Comparison of ENCODE assay signal across 8 cellular contexts in the genomic region with DNA sequence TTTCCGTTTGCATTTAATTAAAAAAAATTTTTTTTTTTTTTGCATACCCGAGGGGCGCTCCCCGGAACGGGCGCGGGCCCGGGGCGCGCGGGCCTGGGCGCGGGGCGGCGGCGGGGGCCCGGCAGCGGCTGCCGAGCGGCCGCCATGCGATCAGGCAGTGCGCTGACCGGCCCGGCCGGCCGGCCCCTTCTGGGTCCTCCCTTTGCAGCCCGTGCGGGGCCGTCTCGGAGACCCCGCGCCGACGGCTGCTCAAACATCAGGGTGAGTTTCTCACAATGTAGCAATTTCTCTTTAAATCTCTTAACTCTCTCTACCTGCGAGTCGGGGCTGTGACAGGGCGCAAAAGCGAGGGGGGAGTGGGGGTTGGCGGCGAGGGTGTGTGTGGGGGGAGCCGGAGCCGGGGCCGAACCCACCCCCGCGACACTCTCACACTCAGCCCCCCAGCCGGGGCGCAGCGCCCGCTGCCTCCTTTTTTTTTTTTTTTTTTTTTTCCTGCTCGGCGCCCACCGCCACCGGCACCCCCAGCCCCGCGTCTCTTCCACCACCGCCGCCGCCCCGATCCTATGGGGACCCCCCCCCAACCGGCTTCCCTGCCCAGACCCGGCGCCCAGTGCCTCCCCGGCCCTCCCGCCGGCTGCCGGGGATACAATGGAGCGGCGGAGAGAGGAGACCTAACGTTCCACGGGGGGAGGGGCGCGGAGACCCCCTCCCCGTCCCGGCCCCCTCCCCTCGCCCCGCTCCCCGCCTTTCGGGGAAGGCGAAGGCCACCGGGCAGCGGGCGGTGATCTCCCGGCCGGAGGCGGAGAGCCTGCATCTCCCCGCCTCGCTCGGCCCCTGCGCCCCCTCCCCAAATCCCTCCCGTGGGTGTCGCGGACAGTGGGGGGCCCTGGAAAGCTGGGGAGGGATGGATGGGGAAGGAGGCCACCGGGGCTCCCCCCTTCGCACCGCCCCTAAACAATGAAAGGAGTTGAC. TPM values are rescaled to one million over a fixed set of nuclear protein-coding genes. Genes with fewer than 3 reads are reported as not detected.
DNase-seq lines count a peak whose midpoint lies in the region; ATAC-seq and TF ChIP-seq lines count a peak whose summit lies in the region.

A gene (plus strand): TSS at position 227 of the 972 bp plus-strand sequence. CDS start 64,441 bp downstream, outside the sequence.

- TF ChIP-seq POLR2A in stomach (IDR thresholded peaks at IDR 0.05) = no peak

- peak within 1 kb of the TSS; percentile 99 for H3K27ac Mint-ChIP-seq in neural progenitor cell

- peak within 1 kb of the TSS; percentile 82 for H2AFZ ChIP-seq in neural progenitor cell (replicated peaks)

- H3K4me1 ChIP-seq in SJCRH30 (no peaks in the 10 kb centered on the region; the same call in 1 of the 2 replicates), neural progenitor cell (peaks cover 28% of the 10 kb centered on the region), stomach (peaks cover 35 to 54% (median 46%) of the 10 kb centered on the region in 4 donors)

- peaks cover 3% of the 10 kb centered on the region for H3K36me3 Mint-ChIP-seq in neural progenitor cell

- H3F3A ChIP-seq in neural progenitor cell (ENCODE audit: low read depth) = peaks cover 40% of the 10 kb centered on the region

- H3K9me3 ChIP-seq in SJCRH30 (replicated peaks) = no peaks in the 10 kb centered on the region
- H3K9me3 ChIP-seq in neural progenitor cell (ENCODE audit: low read depth) = no peaks in the 10 kb centered on the region
- no peaks in the 10 kb centered on the region for H3K9me3 ChIP-seq in stomach

- peak; percentile 41 for ATAC-seq in GM21786 (IDR thresholded peaks at IDR 0.05; ENCODE audit: unreplicated experiment)

- no peak for TF ChIP-seq EP300 in stomach (IDR thresholded peaks at IDR 0.05)

- peaks cover 33% of the 10 kb centered on the region for H3K4me1 Mint-ChIP-seq in neural progenitor cell

- peaks cover 2% of the 10 kb centered on the region for H3K27me3 Mint-ChIP-seq in neural progenitor cell (ENCODE audit: insufficient read depth, low read depth)

- H3K9me3 Mint-ChIP-seq in neural progenitor cell = no peaks in the 10 kb centered on the region

- H3K36me3 ChIP-seq in SJCRH30 (no peaks in the 10 kb centered on the region), neural progenitor cell (no peaks in the 10 kb centered on the region), stomach (peaks cover 0 to under 1% (median 0%) of the 10 kb centered on the region in 4 donors)

- peak; percentile 87 for DNase-seq in Daoy (ENCODE audit: low read depth)
- DNase-seq in Kasumi-1 (lab: John Stamatoyannopoulos, UW) = peak; percentile 60 to 70
- DNase-seq in SJCRH30 = peak; percentile 78 to 84
- peak; percentile 48 to 83 (median 58) for DNase-seq in activated naive CD4-positive, alpha-beta T cell (lab: John Stamatoyannopoulos, UW)
- peak; percentile 70 for DNase-seq in foreskin melanocyte
- peak; percentile 95 for DNase-seq in neural progenitor cell (ENCODE audit: low spot score)
- peak; percentile 87 for DNase-seq in stomach

- intact Hi-C loops in stomach (cut with DNase I; ENCODE audit: low total_unique reads) = no loop called here

- peak within 1 kb of the TSS; percentile 84 for H3K9ac ChIP-seq in neural progenitor cell

- no peak for TF ChIP-seq CTCF in neural progenitor cell (IDR thresholded peaks at IDR 0.05)
- no peak for TF ChIP-seq CTCF in stomach (IDR thresholded peaks at IDR 0.05)

- H3K27ac ChIP-seq in SJCRH30 (peak within 1 kb of the TSS; percentile 78), neural progenitor cell (peak within 1 kb of the TSS; percentile 89), stomach (peak within 1 kb of the TSS; percentile 95 to 99 (median 99))

- peak within 1 kb of the TSS; percentile 99 for H3K4me3 ChIP-seq in SJCRH30
- H3K4me3 ChIP-seq in neural progenitor cell = peak within 1 kb of the TSS; percentile 94
- H3K4me3 ChIP-seq in stomach = peak within 1 kb of the TSS; percentile 83 to 98 (median 90)

- H3K27me3 ChIP-seq in SJCRH30 = no peaks in the 10 kb centered on the region
- H3K27me3 ChIP-seq in neural progenitor cell = no peaks in the 10 kb centered on the region
- no peaks in the 10 kb centered on the region for H3K27me3 ChIP-seq in stomach

- peaks cover 69% of the 10 kb centered on the region for H3K79me2 ChIP-seq in neural progenitor cell (ENCODE audit: low read depth)

- 0 to 1% (median 1%) methylated on average over 32 to 91 of the region's 96 CpGs for WGBS in stomach, 5 donors

- H4K20me1 ChIP-seq in neural progenitor cell (ENCODE audit: low read depth) = peaks cover 59% of the 10 kb centered on the region

- peak within 1 kb of the TSS; percentile 98 for H3K4me3 Mint-ChIP-seq in neural progenitor cell

- peak within 1 kb of the TSS; percentile 94 for H3K4me2 ChIP-seq in neural progenitor cell

RNA-seq across cellular contexts. Expression of the gene that starts here (rescaled TPM):
- 0.89 and 8.5 TPM in 2 replicates for total RNA-seq in Daoy (2014; rRNA removed; shearing (Covaris generic))
- 0.95 and 3.9 TPM in 2 replicates for total RNA-seq in SJCRH30 (2014; rRNA removed; shearing (Covaris generic))
- total RNA-seq in neural progenitor cell (ENCODE audit: low replicate concordance) (6.4 and 15.6 TPM in 2 replicates), stomach (10 to 100 TPM in 4 of 5 donors, 1 to 10 TPM in 1; 8.3 to 13.4 (median 11.9) TPM)
- 1 to 10 TPM; 2.7 to 4.2 (median 2.9) TPM for polyA plus RNA-seq in stomach

Comparison
In these comparisons a context has a peak if more than half of its experiments do, and no peak if none do; other contexts are left out.
1. Peak in every context shown above with its lines: DNase-seq, ATAC-seq, H3K4me3 ChIP-seq and H3K27ac ChIP-seq.